24 cellular contexts compared by ENCODE assay signal in genomic region chr17:50187403-50187735, GRCh38. TPM values are rescaled to one million over a fixed set of nuclear protein-coding genes. Genes with fewer than 3 reads are reported as not detected.
DNase-seq lines count a peak whose midpoint lies in the region; ATAC-seq, FAIRE-seq and TF ChIP-seq lines count a peak whose summit lies in the region.
"Had no signal": no experiment of that assay in that cellular context is flagged by ENCODE, and none has a peak within 500 bp of the region (broad histone marks: within the 10 kb centered on the region; RNA-seq: fewer than 3 reads in every experiment).

No MANE protein-coding gene starts in this region.

- no peak for FAIRE-seq in H54 (lab: Jason Lieb, UNC)
- FAIRE-seq: frontal cortex, K562 had no signal

- H3K4me1 Mint-ChIP-seq in HFFc6 (ENCODE audit: low read depth) (peaks cover 100% of the 10 kb centered on the region), glutamatergic neuron (ENCODE audit: low read depth, unreplicated experiment) (peaks cover 13% of the 10 kb centered on the region)

- peak overlapping the region; percentile 100 for H3K4me3 Mint-ChIP-seq in HFFc6
- no peak overlapping the region for H3K4me3 Mint-ChIP-seq in glutamatergic neuron (ENCODE audit: unreplicated experiment)
- H3K4me3 Mint-ChIP-seq: activated naive CD8-positive, alpha-beta T cell treated with anti-CD3 and anti-CD28 coated beads, Interleukin-2, amount 50 U/mL, for 24 hours had no signal

- no peaks in the 10 kb centered on the region for H3K9me3 ChIP-seq in muscle layer of colon (ENCODE audit: low read length)
- no peaks in the 10 kb centered on the region for H3K9me3 ChIP-seq in thoracic aorta
- H3K9me3 ChIP-seq: lower lobe of right lung, Peyer's patch, right atrium auricular region, SK-N-SH had no signal

- H3K36me3 ChIP-seq in muscle layer of colon (ENCODE audit: insufficient read depth, low read length) (peaks cover 76% of the 10 kb centered on the region), thoracic aorta (peaks cover 53% of the 10 kb centered on the region)

- no peak for TF ChIP-seq POLR2A in H54 (IDR thresholded peaks at IDR 0.05; ENCODE audit: low read depth, low read length)

- H3K27ac ChIP-seq in muscle layer of colon (ENCODE audit: low read depth, low read length) = peak overlapping the region; percentile 36
- H3K27ac ChIP-seq in thoracic aorta = peak overlapping the region; percentile 86 to 88
- H3K27ac ChIP-seq: lower lobe of right lung, Peyer's patch, right atrium auricular region, VCaP had no signal

- H3K36me3 Mint-ChIP-seq in HFFc6 (ENCODE audit: low read depth) (peaks cover 75% of the 10 kb centered on the region), glutamatergic neuron (ENCODE audit: unreplicated experiment) (no peaks in the 10 kb centered on the region)

- H3K27me3 ChIP-seq in muscle layer of colon (ENCODE audit: control insufficient read depth in 1 of 2, insufficient read depth in 2 of 2, low read length in 2 of 2) (no peaks in the 10 kb centered on the region), thoracic aorta (replicated peaks; ENCODE audit: insufficient read depth) (no peaks in the 10 kb centered on the region)
- H3K27me3 ChIP-seq: Peyer's patch, right atrium auricular region had no signal

- no peak overlapping the region for H3K4me3 ChIP-seq in choroid plexus epithelial cell (ENCODE audit: low read depth, low read length)
- H3K4me3 ChIP-seq in muscle layer of colon (ENCODE audit: low read depth in 1 of 2, low read length in 2 of 2) = no peak overlapping the region
- no peak overlapping the region for H3K4me3 ChIP-seq in thoracic aorta
- H3K4me3 ChIP-seq: K562, lower lobe of right lung, Peyer's patch, right atrium auricular region had no signal

- TF ChIP-seq CTCF in HFFc6 (IDR thresholded peaks at IDR 0.05) (no peak), choroid plexus epithelial cell (conservative IDR thresholded peaks at IDR 0.05; ENCODE audit: low read depth, low read length) (no peak), thoracic aorta (IDR thresholded peaks at IDR 0.05) (no peak), glutamatergic neuron (IDR thresholded peaks at IDR 0.05; ENCODE audit: partially characterized antibody, unreplicated experiment) (no peak)

- H3K9ac ChIP-seq in muscle layer of colon (ENCODE audit: low read length) = no peak overlapping the region
- H3K9ac ChIP-seq: SK-N-SH had no signal

- ATAC-seq in thoracic aorta (ENCODE audit: insufficient number of reproducible peaks, low FRiP score, low read depth) = no peak
- ATAC-seq in GM18858 (IDR thresholded peaks at IDR 0.05; ENCODE audit: unreplicated experiment) = no peak
- ATAC-seq: activated naive CD8-positive, alpha-beta T cell treated with anti-CD3 and anti-CD28 coated beads, Interleukin-2, amount 50 U/mL, for 24 hours; K562; lower lobe of right lung had no signal

- H3K27me3 Mint-ChIP-seq in HFFc6 (ENCODE audit: insufficient read depth) (peaks cover 90% of the 10 kb centered on the region), glutamatergic neuron (ENCODE audit: unreplicated experiment) (peaks cover 9% of the 10 kb centered on the region)
- H3K27me3 Mint-ChIP-seq: activated naive CD8-positive, alpha-beta T cell treated with anti-CD3 and anti-CD28 coated beads, Interleukin-2, amount 50 U/mL, for 24 hours had no signal

- peak overlapping the region; percentile 100 for H3K27ac Mint-ChIP-seq in HFFc6
- H3K27ac Mint-ChIP-seq in glutamatergic neuron (ENCODE audit: unreplicated experiment) = no peak overlapping the region
- H3K27ac Mint-ChIP-seq: activated naive CD8-positive, alpha-beta T cell treated with anti-CD3 and anti-CD28 coated beads, Interleukin-2, amount 50 U/mL, for 24 hours had no signal

- DNase-seq in HFFc6 = peak; percentile 71
- DNase-seq in choroid plexus epithelial cell (ENCODE audit: low read depth) = peak; percentile 62
- no peak for DNase-seq in thoracic aorta (ENCODE audit: low spot score)
- DNase-seq in glutamatergic neuron = no peak
- DNase-seq in H54 (ENCODE audit: insufficient read length, low spot score) = no peak
- DNase-seq in ecto neural progenitor cell (ENCODE audit: low spot score) = no peak
- DNase-seq: activated CD4-positive, alpha-beta T cell treated with anti-CD3 and anti-CD28 coated beads, Interleukin-2, amount 50 U/mL, for 1 hour; activated naive CD8-positive, alpha-beta T cell treated with anti-CD3 and anti-CD28 coated beads, Interleukin-2, amount 50 U/mL, for 24 hours; cortex of kidney; DMS53; islet precursor cell; lower lobe of right lung; NCI-H2171 treated with DMSO at 0.1 percent for 48 hours; NCI-H524 treated with DMSO at 0.1 percent for 48 hours; occipital lobe; Peyer's patch; SK-N-SH; T-helper 2 cell had no signal

- H3K9me3 Mint-ChIP-seq in HFFc6 = peaks cover 3% of the 10 kb centered on the region; the same call in 1 of the 2 replicates
- H3K9me3 Mint-ChIP-seq in glutamatergic neuron (ENCODE audit: unreplicated experiment) = peaks cover 2% of the 10 kb centered on the region
- H3K9me3 Mint-ChIP-seq: activated naive CD8-positive, alpha-beta T cell treated with anti-CD3 and anti-CD28 coated beads, Interleukin-2, amount 50 U/mL, for 24 hours had no signal

- H3K4me1 ChIP-seq in muscle layer of colon (ENCODE audit: insufficient read depth, low read length) (peaks cover 54% of the 10 kb centered on the region), thoracic aorta (ENCODE audit: control insufficient read depth in 1 of 2, low read depth in 2 of 2) (peaks cover 12 to 83% of the 10 kb centered on the region in 2 donors)
- H3K4me1 ChIP-seq: right atrium auricular region had no signal

RNA-seq across cellular contexts. Expression of gene COL1A1, which starts 14.1 kb away (rescaled TPM):
- total RNA-seq in HFFc6 (2021; fragmentation: NEBNext Ultra II Directional; extraction: Animal tissue kit (Norgen Biotek cat#: 25700)) = 1,000 to 10,000 TPM; 4,948 to 7,804 (median 5,240) TPM
- total RNA-seq in thoracic aorta = 100 to 1,000 TPM; 261 to 270 TPM
- 10.1 TPM for total RNA-seq in glutamatergic neuron (ENCODE audit: unreplicated experiment)

RNA-seq across cellular contexts. Expression of gene SGCA, which starts 21.6 kb away (rescaled TPM):
- total RNA-seq in HFFc6 (2021; fragmentation: NEBNext Ultra II Directional; extraction: Animal tissue kit (Norgen Biotek cat#: 25700)) = under 1 TPM; 0.28 to 0.91 (median 0.76) TPM
- total RNA-seq in thoracic aorta (100 to 1,000 TPM in 1 of 2 donors, 10 to 100 TPM in 1; 95.5 to 158 TPM), glutamatergic neuron (ENCODE audit: unreplicated experiment) (1.3 TPM)
- total RNA-seq: frontal cortex, K562, occipital lobe had no signal

RNA-seq across cellular contexts. Expression of gene PPP1R9B, which starts 36.9 kb away (rescaled TPM):
- 10 to 100 TPM; 66.4 to 78.5 (median 68.7) TPM for total RNA-seq in HFFc6 (2021; fragmentation: NEBNext Ultra II Directional; extraction: Animal tissue kit (Norgen Biotek cat#: 25700))
- total RNA-seq in thoracic aorta (10 to 100 TPM; 53.3 to 67.1 TPM), glutamatergic neuron (ENCODE audit: unreplicated experiment) (74.0 TPM)

RNA-seq across cellular contexts. Expression of gene SAMD14, which starts 57.4 kb away (rescaled TPM):
- 10 to 100 TPM in 4 of 6 experiments, 1 to 10 TPM in 2; 4.3 to 14.1 (median 11.4) TPM for total RNA-seq in HFFc6 (2021; fragmentation: NEBNext Ultra II Directional; extraction: Animal tissue kit (Norgen Biotek cat#: 25700))
- total RNA-seq in thoracic aorta (10 to 100 TPM in 1 of 2 donors, 1 to 10 TPM in 1; 9.7 to 11.5 TPM), glutamatergic neuron (ENCODE audit: unreplicated experiment) (95.0 TPM)

Comparison
In these comparisons a context has a peak if more than half of its experiments do, and no peak if none do; other contexts are left out.
1. DNase-seq: peak in HFFc6 (single experiment) and choroid plexus epithelial cell (single experiment); none in thoracic aorta (single experiment), glutamatergic neuron (single experiment), H54 (single experiment) and ecto neural progenitor cell (single experiment).
2. RNA of gene COL1A1, which starts 14.1 kb away (total RNA-seq): 4,948 to 7,804 TPM in HFFc6 and 261 to 270 TPM in thoracic aorta; 10.1 TPM in glutamatergic neuron (single experiment); every median in the first group is over 10 times any median in the second.
3. RNA of gene SGCA, which starts 21.6 kb away (total RNA-seq): 95.5 to 158 TPM in thoracic aorta; 1.3 TPM in glutamatergic neuron (single experiment) and 0.28 to 0.91 TPM in HFFc6; every median in the first group is over 10 times any median in the second.